ENCODE assay signal across 13 cellular contexts in genomic region chr2:9754532-9754887, GRCh38.
DNase-seq lines count a peak whose midpoint lies in the region; ATAC-seq, FAIRE-seq and TF ChIP-seq lines count a peak whose summit lies in the region.
"Had no signal": no experiment of that assay in that cellular context is flagged by ENCODE, and none has a peak within 500 bp of the region (broad histone marks: within the 10 kb centered on the region; RNA-seq: fewer than 3 reads in every experiment).

No MANE protein-coding gene starts in this region.

- H3K4me3 ChIP-seq in GM12878: no peak overlapping the region
- H3K4me3 ChIP-seq: tibial nerve had no signal

- SMC1A ChIA-PET in GM12878 (lab: Charles Lee; ENCODE audit: uncharacterized antibody, unreplicated experiment): no interaction called here

- H3K9ac ChIP-seq in GM12878 (ENCODE audit: control insufficient read depth, insufficient read depth, low read length): no peak overlapping the region

- H3K79me2 ChIP-seq in GM12878 (ENCODE audit: control insufficient read depth, insufficient read depth, low read length): no peaks in the 10 kb centered on the region

- no TSS peak for BruUV-seq in GM12878 (replicated peaks; lab: Mats Ljungman, UMichigan)

- FAIRE-seq in GM12878 (lab: Jason Lieb, UNC): no peak

- CTCF ChIA-PET in GM12878 (lab: Yijun Ruan, JAX): interaction anchor here (1.6 kb wide), 1 partner anchor 16 kb away, joined by 4 read pairs; no protein-coding TSS in a partner anchor

- H3K9me3 ChIP-seq in GM12878 (replicated peaks; ENCODE audit: control insufficient read depth, insufficient read depth, low read length): no peaks in the 10 kb centered on the region
- H3K9me3 ChIP-seq: tibial nerve had no signal

- H3K27me3 Mint-ChIP-seq in activated T-cell treated with anti-CD3 and anti-CD28 coated beads, Interleukin-2, amount 50 U/mL, for 24 hours: peaks cover 34% of the 10 kb centered on the region
- H3K27me3 Mint-ChIP-seq in neural crest cell (ENCODE audit: low read depth): peaks cover 22% of the 10 kb centered on the region
- peaks cover 3% of the 10 kb centered on the region for H3K27me3 Mint-ChIP-seq in nephron progenitor cell (ENCODE audit: low read depth, poor library complexity)

- ATAC-seq in GM18870 (IDR thresholded peaks at IDR 0.05; ENCODE audit: unreplicated experiment) (peak; percentile 13), GM12878 (no peak; the same call in 2 of the 3 replicates), HG03139 (IDR thresholded peaks at IDR 0.05; ENCODE audit: unreplicated experiment) (no peak)

- intact Hi-C loops in GM12878 (cut with micrococcal nuclease; ENCODE audit: unreplicated experiment): no loop called here

- no peak for TF ChIP-seq RAD21 in GM12878 (IDR thresholded peaks at IDR 0.05; ENCODE audit: insufficient read depth, low read depth, low read length)

- H3K9me3 Mint-ChIP-seq in activated T-cell treated with anti-CD3 and anti-CD28 coated beads, Interleukin-2, amount 50 U/mL, for 24 hours: no peaks in the 10 kb centered on the region
- H3K9me3 Mint-ChIP-seq in neural crest cell (no peaks in the 10 kb centered on the region), nephron progenitor cell (no peaks in the 10 kb centered on the region)

- peaks cover 4 to 15% of the 10 kb centered on the region in 2 experiments for H3K27me3 ChIP-seq in GM12878 (replicated peaks in 1 of 2; ENCODE audit: control insufficient read depth in 2 of 2, insufficient read depth in 2 of 2, low read length in 1 of 2)
- H3K27me3 ChIP-seq: tibial nerve had no signal

- WGBS in GM12878 (ENCODE audit: insufficient coverage, insufficient replicate concordance, low lambda C conversion rate, missing lambda C conversion rate): 14% methylated on average over 6 of the region's 6 CpGs

- H3K27ac ChIP-seq in GM12878 (ENCODE audit: control insufficient read depth, insufficient read depth): no peak overlapping the region
- H3K27ac ChIP-seq: tibial nerve had no signal

- no peak for DNase-seq in activated T-cell treated with anti-CD3 and anti-CD28 coated beads, Interleukin-2, amount 50 U/mL, for 24 hours
- DNase-seq in activated T-cell treated with anti-CD3 and anti-CD28 coated beads, Interleukin-2, amount 50 U/mL, for 1 hour: no peak
- DNase-seq in GM12878 (ENCODE audit: low read depth, low spot score) (no peak), neural crest cell (ENCODE audit: low read depth, low spot score) (no peak), amniotic stem cell (lab: John Stamatoyannopoulos, UW) (no peak), nephron progenitor cell (no peak)
- DNase-seq: aorta, dermis blood vessel endothelial cell, mesenchymal stem cell, NCI-H1436 treated with DMSO at 0.1 percent for 48 hours had no signal

- H3K27ac Mint-ChIP-seq in activated T-cell treated with anti-CD3 and anti-CD28 coated beads, Interleukin-2, amount 50 U/mL, for 24 hours: peak overlapping the region; percentile 87
- H3K27ac Mint-ChIP-seq in neural crest cell (ENCODE audit: unreplicated experiment): no peak overlapping the region
- H3K27ac Mint-ChIP-seq in nephron progenitor cell: no peak overlapping the region

- POLR2A ChIA-PET in GM12878 (lab: Charles Lee): no interaction called here

- H4K20me1 ChIP-seq in GM12878 (ENCODE audit: control insufficient read depth, insufficient read depth): no peaks in the 10 kb centered on the region

- no peaks in the 10 kb centered on the region for H3K36me3 ChIP-seq in GM12878 (ENCODE audit: control insufficient read depth in 2 of 2, insufficient read depth in 2 of 2, low read length in 1 of 2)
- H3K36me3 ChIP-seq: tibial nerve had no signal

- H3K4me1 Mint-ChIP-seq in activated T-cell treated with anti-CD3 and anti-CD28 coated beads, Interleukin-2, amount 50 U/mL, for 24 hours (ENCODE audit: low read depth): peaks cover 59% of the 10 kb centered on the region
- H3K4me1 Mint-ChIP-seq in neural crest cell: peaks cover 44% of the 10 kb centered on the region
- H3K4me1 Mint-ChIP-seq in nephron progenitor cell: peaks cover 93% of the 10 kb centered on the region

- no peak for TF ChIP-seq POLR2A in GM12878 (IDR thresholded peaks at IDR 0.05; ENCODE audit: low read depth, low read length)

- in situ Hi-C loops in GM12878 (cut with MboI): no loop called here

- peaks cover 44% of the 10 kb centered on the region for H3K4me1 ChIP-seq in GM12878 (ENCODE audit: control insufficient read depth, insufficient read depth, low read length)

- no peaks in the 10 kb centered on the region for H3K36me3 Mint-ChIP-seq in activated T-cell treated with anti-CD3 and anti-CD28 coated beads, Interleukin-2, amount 50 U/mL, for 24 hours (ENCODE audit: low read depth)
- no peaks in the 10 kb centered on the region for H3K36me3 Mint-ChIP-seq in neural crest cell (ENCODE audit: low read depth)
- H3K36me3 Mint-ChIP-seq in nephron progenitor cell (ENCODE audit: low read depth): no peaks in the 10 kb centered on the region

- TF ChIP-seq CTCF in GM12878 (IDR thresholded peaks at IDR 0.05 in 2 of 3, conservative IDR thresholded peaks at IDR 0.05 in 1 of 3; ENCODE audit: control insufficient read depth in 2 of 3, extremely low read depth in 1 of 3, insufficient read depth in 1 of 3, low read depth in 3 of 3, low read length in 3 of 3): no peak
- TF ChIP-seq CTCF in neural crest cell (conservative IDR thresholded peaks at IDR 0.05): no peak
- TF ChIP-seq CTCF in nephron progenitor cell (IDR thresholded peaks at IDR 0.05): no peak

- 0 out of 2 replicates have a peak overlapping the region, but pooled peaks have one; percentile 11 for H3K4me2 ChIP-seq in GM12878 (ENCODE audit: control insufficient read depth, insufficient read depth)

- RAD21 ChIA-PET in GM12878 (lab: Charles Lee; ENCODE audit: unreplicated experiment): interaction anchor here (1.2 kb wide), 1 partner anchor 16 kb away, joined by 3 read pairs; no protein-coding TSS in a partner anchor

- H3K4me3 Mint-ChIP-seq in activated T-cell treated with anti-CD3 and anti-CD28 coated beads, Interleukin-2, amount 50 U/mL, for 24 hours: peak overlapping the region; percentile 50
- H3K4me3 Mint-ChIP-seq in neural crest cell: peak overlapping the region; percentile 56
- H3K4me3 Mint-ChIP-seq in nephron progenitor cell: no peak overlapping the region

- no peak for TF ChIP-seq EP300 in GM12878 (IDR thresholded peaks at IDR 0.05; ENCODE audit: borderline replicate concordance in 1 of 2, control insufficient read depth in 1 of 2, low read depth in 2 of 2, low read length in 2 of 2)

- no peak overlapping the region for H2AFZ ChIP-seq in GM12878 (ENCODE audit: control insufficient read depth, low read depth, low read length)

TF ChIP-seq in GM12878, 131 proteins besides CTCF, POLR2A, EP300 and RAD21:
- TF ChIP-seq ATF7 (IDR thresholded peaks at IDR 0.05; ENCODE audit: low read depth) (0 out of 2 replicates have a peak, but pooled peaks have one; percentile 2), SREBF1 (IDR thresholded peaks at IDR 0.05; ENCODE audit: low read length) (no peak), BACH1 (IDR thresholded peaks at IDR 0.05; ENCODE audit: borderline replicate concordance) (0 out of 2 replicates have a peak, but pooled peaks have one; percentile 19), JUNB (IDR thresholded peaks at IDR 0.05) (no peak), CBX5 (IDR thresholded peaks at IDR 0.05; ENCODE audit: low read depth) (no peak), JUND (IDR thresholded peaks at IDR 0.05; ENCODE audit: low read depth, low read length) (no peak)
